ENCODE assay signal across 6 cellular contexts in genomic region chr17:41784207-41784744, GRCh38. TPM values are rescaled to one million over a fixed set of nuclear protein-coding genes. Genes with fewer than 3 reads are reported as not detected.
DNase-seq lines count a peak whose midpoint lies in the region; ATAC-seq and TF ChIP-seq lines count a peak whose summit lies in the region.

No MANE protein-coding gene starts in this region.

- TF ChIP-seq CTCF in C4-2B (conservative IDR thresholded peaks at IDR 0.05) (no peak), Panc1 (IDR thresholded peaks at IDR 0.05) (no peak)

- H3K27ac ChIP-seq in C4-2B, result peak overlapping the region; percentile 85
- peak overlapping the region; percentile 85 for H3K27ac ChIP-seq in Panc1 (ENCODE audit: low read length)
- peak overlapping the region; percentile 73 for H3K27ac ChIP-seq in iPS-20b (ENCODE audit: low read length)

- POLR2A ChIA-PET in Panc1 (lab: Charles Lee), result no interaction called here

- in situ Hi-C loops in Panc1 (cut with HindIII; ENCODE audit: low pct_unique_long_range_greater_than_20kb, low sequenced_read_pairs), result no loop called here

- H3K4me3 ChIP-seq in Panc1 (ENCODE audit: low read depth in 2 of 2, low read length in 2 of 2) (peak overlapping the region; percentile 70 to 81), iPS-20b (ENCODE audit: low read length) (peak overlapping the region; percentile 87)

- intact Hi-C loops in Panc1 (cut with micrococcal nuclease; ENCODE audit: unreplicated experiment), result no loop called here

- H3K4me1 ChIP-seq in Panc1 (ENCODE audit: control insufficient read depth, insufficient read depth, low read length) (peaks cover 41% of the 10 kb centered on the region), iPS-20b (ENCODE audit: insufficient read depth, low read length) (peaks cover 11% of the 10 kb centered on the region; the same call in 1 of the 2 replicates)

- ATAC-seq in Panc1 (no peak), GM21619 (IDR thresholded peaks at IDR 0.05; ENCODE audit: unreplicated experiment) (no peak)

- DNase-seq in Panc1 (ENCODE audit: low read depth, low spot score), result no peak
- DNase-seq in DMS153 treated with DMSO at 0.1 percent for 48 hours (lab: John Stamatoyannopoulos, UW; ENCODE audit: unreplicated experiment), result no peak
- no peak for DNase-seq in activated effector memory CD4-positive, alpha-beta T cell treated with anti-CD3 and anti-CD28 coated beads, Interleukin-2, amount 50 U/mL, for 16 hours

- H3K27me3 ChIP-seq in Panc1 (ENCODE audit: control insufficient read depth, insufficient read depth, low read length), result no peaks in the 10 kb centered on the region
- H3K27me3 ChIP-seq in iPS-20b (ENCODE audit: insufficient read depth, low read length), result peaks cover 7% of the 10 kb centered on the region; the same call in 1 of the 2 replicates

- H3K36me3 ChIP-seq in Panc1 (ENCODE audit: control insufficient read depth, insufficient read depth, low read length) (no peaks in the 10 kb centered on the region), iPS-20b (ENCODE audit: insufficient read depth, low read depth, low read length) (no peaks in the 10 kb centered on the region)

- BruUV-seq in Panc1 (replicated peaks; lab: Mats Ljungman, UMichigan), result TSS peak; percentile 71

- H3K9me3 ChIP-seq in Panc1 (ENCODE audit: control insufficient read depth, insufficient read depth, low read depth, low read length) (no peaks in the 10 kb centered on the region), iPS-20b (ENCODE audit: insufficient read depth, low read depth, low read length) (no peaks in the 10 kb centered on the region)

- H3K9ac ChIP-seq in iPS-20b (ENCODE audit: low read depth, low read length), result peak overlapping the region; percentile 94; the same call in 1 of the 2 replicates

- CTCF ChIA-PET in Panc1 (lab: Charles Lee), result interaction anchor here (0.6 to 0.7 kb wide), 2 partner anchors 10 to 24 kb away, joined by 3 read pairs; no protein-coding TSS in a partner anchor

RNA-seq across cellular contexts. Expression of gene JUP, which starts 2.2 kb away (rescaled TPM):
- total RNA-seq in Panc1 (2021; ENCODE audit: unreplicated experiment), result 352 TPM
- polyA plus RNA-seq in Panc1 (2012; ENCODE audit: insufficient read length), result 528 TPM

RNA-seq across cellular contexts. Expression of gene P3H4, which starts 27.5 kb away (rescaled TPM):
- 58.9 TPM for total RNA-seq in Panc1 (2021; ENCODE audit: unreplicated experiment)
- polyA plus RNA-seq in Panc1 (2012; ENCODE audit: insufficient read length), result 110 TPM

RNA-seq across cellular contexts. Expression of gene FKBP10, which starts 28.5 kb away (rescaled TPM):
- 190 TPM for total RNA-seq in Panc1 (2021; ENCODE audit: unreplicated experiment)
- polyA plus RNA-seq in Panc1 (2012; ENCODE audit: insufficient read length), result 299 TPM

RNA-seq across cellular contexts. Expression of gene HAP1, which starts 49.8 kb away (rescaled TPM):
- total RNA-seq in Panc1 (2021; ENCODE audit: unreplicated experiment), result 11.6 TPM
- polyA plus RNA-seq in Panc1 (2012; ENCODE audit: insufficient read length), result 16.4 TPM

RNA-seq across cellular contexts. Expression of gene NT5C3B, which starts 51.8 kb away (rescaled TPM):
- total RNA-seq in Panc1 (2021; ENCODE audit: unreplicated experiment), result 118 TPM
- 135 TPM for polyA plus RNA-seq in Panc1 (2012; ENCODE audit: insufficient read length)
